ENCODE assay signal across 13 cellular contexts in the genomic region with DNA sequence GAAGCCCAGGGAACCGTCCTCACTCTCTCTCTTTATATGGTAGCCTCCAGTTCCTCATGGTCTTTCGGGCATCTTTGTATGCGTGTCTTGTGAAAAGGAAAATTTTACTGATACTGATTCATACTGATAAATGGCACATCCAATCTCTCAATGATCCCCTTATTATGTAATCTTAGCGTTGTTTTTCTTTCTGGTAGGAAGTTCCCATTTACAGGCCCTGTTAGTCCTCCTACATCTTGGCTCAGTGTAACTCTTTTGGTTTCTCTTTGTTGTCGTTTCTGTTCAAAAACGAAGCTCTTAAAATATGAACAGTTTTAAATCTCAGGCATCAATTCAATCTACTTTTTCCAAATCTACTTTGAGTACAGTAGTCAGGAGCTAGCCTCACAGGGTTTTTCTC.
A peak's percentile ranks its signal among the peaks of the same experiment; 100 is the strongest.
DNase-seq lines count a peak whose midpoint lies in the region; ATAC-seq and TF ChIP-seq lines count a peak whose summit lies in the region.
"Had no signal": no experiment of that assay in that cellular context is flagged by ENCODE, and none has a peak within 500 bp of the region (broad histone marks: within the 10 kb centered on the region; RNA-seq: fewer than 3 reads in every experiment).

No MANE protein-coding gene starts in this region.

- no peak overlapping the region for H2AFZ ChIP-seq in SK-N-SH (ENCODE audit: low read depth)

- CTCF ChIA-PET in SK-N-SH (lab: Yijun Ruan, JAX) = no interaction called here

- H3K27me3 ChIP-seq in psoas muscle (ENCODE audit: insufficient read depth in 3 of 3, low read length in 2 of 3) = no peaks in the 10 kb centered on the region
- no peaks in the 10 kb centered on the region for H3K27me3 ChIP-seq in SK-N-SH (ENCODE audit: insufficient read depth)

- H3K4me1 ChIP-seq in psoas muscle (peaks cover 68% of the 10 kb centered on the region), SK-N-SH (ENCODE audit: control insufficient read depth in 1 of 2, insufficient read depth in 2 of 2, low read depth in 1 of 2, low read length in 1 of 2) (peaks cover 0 to 5% of the 10 kb centered on the region in 2 experiments; a peak in 1 of 4 replicates)

- peaks cover 30% of the 10 kb centered on the region for H3K36me3 Mint-ChIP-seq in stimulated activated naive CD8-positive, alpha-beta T cell treated with anti-CD3 and anti-CD28 coated beads, Interleukin-15, Interleukin-2, amounts not matched to agents 100 ng/mL and 50 ng/mL, for 24 hours (ENCODE audit: low read depth)

- no peaks in the 10 kb centered on the region for H3K9me3 Mint-ChIP-seq in stimulated activated naive CD8-positive, alpha-beta T cell treated with anti-CD3 and anti-CD28 coated beads, Interleukin-15, Interleukin-2, amounts not matched to agents 100 ng/mL and 50 ng/mL, for 24 hours

- no peaks in the 10 kb centered on the region for H4K20me1 ChIP-seq in SK-N-SH (ENCODE audit: insufficient read depth)

- H3K9me3 ChIP-seq in psoas muscle (no peaks in the 10 kb centered on the region), SK-N-SH (no peaks in the 10 kb centered on the region)

- ATAC-seq in stimulated activated naive CD8-positive, alpha-beta T cell treated with anti-CD3 and anti-CD28 coated beads, Interleukin-15, Interleukin-2, amounts not matched to agents 100 U/mL and 50 U/mL, for 24 hours = no peak
- ATAC-seq in psoas muscle (no peak), GM21526 (IDR thresholded peaks at IDR 0.05; ENCODE audit: low FRiP score, unreplicated experiment) (no peak), GM18498 (IDR thresholded peaks at IDR 0.05; ENCODE audit: unreplicated experiment) (no peak)
- ATAC-seq: HepG2 had no signal

- H3F3A ChIP-seq in SK-N-SH (replicated peaks; ENCODE audit: insufficient read depth) = peaks cover 2% of the 10 kb centered on the region

- POLR2A ChIA-PET in SK-N-SH (lab: Yijun Ruan, JAX) = no interaction called here

- no peak overlapping the region for H3K4me2 ChIP-seq in SK-N-SH

- TF ChIP-seq CTCF in fibroblast of the aortic adventitia (IDR thresholded peaks at IDR 0.05; ENCODE audit: insufficient read depth, low read length) (no peak), psoas muscle (IDR thresholded peaks at IDR 0.05) (no peak), lower leg skin (IDR thresholded peaks at IDR 0.05) (no peak), SK-N-SH (IDR thresholded peaks at IDR 0.05) (no peak)

- no peak overlapping the region for H3K9ac ChIP-seq in SK-N-SH

- no peaks in the 10 kb centered on the region for H3K9me2 ChIP-seq in SK-N-SH

- DNase-seq in stimulated activated naive CD8-positive, alpha-beta T cell treated with anti-CD3 and anti-CD28 coated beads, Interleukin-15, Interleukin-2, amounts not matched to agents 100 U/mL and 50 U/mL, for 24 hours = no peak
- DNase-seq in fibroblast of the aortic adventitia (ENCODE audit: low read depth) = peak; percentile 62
- no peak for DNase-seq in psoas muscle
- no peak for DNase-seq in lower leg skin (ENCODE audit: low spot score in 2 of 2)
- no peak for DNase-seq in SK-N-SH
- DNase-seq: NCI-H1436, SHP77 treated with DMSO at 0.1 percent for 48 hours had no signal

- no peak overlapping the region for H3K4me3 Mint-ChIP-seq in stimulated activated naive CD8-positive, alpha-beta T cell treated with anti-CD3 and anti-CD28 coated beads, Interleukin-15, Interleukin-2, amounts not matched to agents 100 ng/mL and 50 ng/mL, for 24 hours
- H3K4me3 Mint-ChIP-seq: B cell had no signal

- peak overlapping the region; percentile 94 for H3K27ac ChIP-seq in psoas muscle
- no peak overlapping the region for H3K27ac ChIP-seq in SK-N-SH (ENCODE audit: low read depth in 2 of 2, low read length in 1 of 2)
- H3K27ac ChIP-seq: VCaP had no signal

- H3K36me3 ChIP-seq in psoas muscle (ENCODE audit: insufficient read depth in 1 of 2, low read depth in 1 of 2) (peaks cover 0 to 15% of the 10 kb centered on the region in 2 donors), SK-N-SH (replicated peaks in 1 of 2; ENCODE audit: control insufficient read depth in 1 of 2, insufficient read depth in 2 of 2, low read length in 1 of 2) (peaks cover 0 to 31% of the 10 kb centered on the region in 2 experiments)

- 37 to 66% (median 42%) methylated on average over 6 of the region's 6 CpGs for WGBS in psoas muscle, 3 donors
- 48 to 53% methylated on average over 6 of the region's 6 CpGs for WGBS in lower leg skin, 2 donors
- WGBS in SK-N-SH (ENCODE audit: low lambda C conversion rate) = 84% methylated on average over 6 of the region's 6 CpGs

- TF ChIP-seq RAD21 in SK-N-SH (IDR thresholded peaks at IDR 0.05; ENCODE audit: low read length) = no peak

- no peak for TF ChIP-seq EP300 in SK-N-SH (IDR thresholded peaks at IDR 0.05; ENCODE audit: borderline replicate concordance in 1 of 2, low read depth in 1 of 2, low read length in 1 of 2)

- intact Hi-C loops in psoas muscle (cut with DNase I) = no loop called here
- intact Hi-C loops in lower leg skin (cut with DNase I; ENCODE audit: low total_unique reads) = no loop called here

- no peak for TF ChIP-seq POLR2A in lower leg skin (IDR thresholded peaks at IDR 0.05)

- H3K4me3 ChIP-seq in fibroblast of the aortic adventitia (ENCODE audit: low read depth, low read length) (no peak overlapping the region), psoas muscle (peak overlapping the region; percentile 40), lower leg skin (ENCODE audit: low read depth, poor library complexity, severe bottlenecking) (no peak overlapping the region), SK-N-SH (ENCODE audit: low read depth in 2 of 2, low read length in 1 of 2) (no peak overlapping the region)

- no peaks in the 10 kb centered on the region for H3K27me3 Mint-ChIP-seq in stimulated activated naive CD8-positive, alpha-beta T cell treated with anti-CD3 and anti-CD28 coated beads, Interleukin-15, Interleukin-2, amounts not matched to agents 100 ng/mL and 50 ng/mL, for 24 hours
- H3K27me3 Mint-ChIP-seq: B cell had no signal

- no peaks in the 10 kb centered on the region for H3K79me2 ChIP-seq in SK-N-SH (ENCODE audit: insufficient read depth)

- peaks cover 12% of the 10 kb centered on the region for H3K4me1 Mint-ChIP-seq in stimulated activated naive CD8-positive, alpha-beta T cell treated with anti-CD3 and anti-CD28 coated beads, Interleukin-15, Interleukin-2, amounts not matched to agents 100 ng/mL and 50 ng/mL, for 24 hours (ENCODE audit: low read depth)
- H3K4me1 Mint-ChIP-seq: B cell had no signal

- H3K27ac Mint-ChIP-seq in stimulated activated naive CD8-positive, alpha-beta T cell treated with anti-CD3 and anti-CD28 coated beads, Interleukin-15, Interleukin-2, amounts not matched to agents 100 ng/mL and 50 ng/mL, for 24 hours = peak overlapping the region; percentile 38
- H3K27ac Mint-ChIP-seq: B cell had no signal

TF ChIP-seq in SK-N-SH, 30 proteins besides CTCF, POLR2A, EP300 and RAD21 (continues in another document):
- TF ChIP-seq CHD2 (IDR thresholded peaks at IDR 0.05; ENCODE audit: low read length, partially characterized antibody) (no peak), TEAD4 (IDR thresholded peaks at IDR 0.05; ENCODE audit: borderline replicate concordance, insufficient read depth) (no peak), MEF2A (IDR thresholded peaks at IDR 0.05; ENCODE audit: borderline replicate concordance, low read depth) (no peak), POLR2AphosphoS5 (IDR thresholded peaks at IDR 0.05; ENCODE audit: low read depth, low read length) (no peak), RXRA (IDR thresholded peaks at IDR 0.05; ENCODE audit: borderline replicate concordance, low read depth) (no peak), NRF1 (IDR thresholded peaks at IDR 0.05; ENCODE audit: low read depth, low read length) (no peak), JUND (IDR thresholded peaks at IDR 0.05) (no peak), GABPA (IDR thresholded peaks at IDR 0.05; ENCODE audit: low read depth) (no peak), FOXM1 (IDR thresholded peaks at IDR 0.05; ENCODE audit: low read depth) (no peak), NFIC (IDR thresholded peaks at IDR 0.05; ENCODE audit: borderline replicate concordance) (no peak), TCF12 (IDR thresholded peaks at IDR 0.05) (no peak)
- TF ChIP-seq, protein P1, sequence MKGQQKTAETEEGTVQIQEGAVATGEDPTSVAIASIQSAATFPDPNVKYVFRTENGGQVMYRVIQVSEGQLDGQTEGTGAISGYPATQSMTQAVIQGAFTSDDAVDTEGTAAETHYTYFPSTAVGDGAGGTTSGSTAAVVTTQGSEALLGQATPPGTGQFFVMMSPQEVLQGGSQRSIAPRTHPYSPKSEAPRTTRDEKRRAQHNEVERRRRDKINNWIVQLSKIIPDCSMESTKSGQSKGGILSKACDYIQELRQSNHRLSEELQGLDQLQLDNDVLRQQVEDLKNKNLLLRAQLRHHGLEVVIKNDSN (IDR thresholded peaks at IDR 0.05; ENCODE audit: borderline replicate concordance, low read depth) = no peak
- TF ChIP-seq, protein P2, sequence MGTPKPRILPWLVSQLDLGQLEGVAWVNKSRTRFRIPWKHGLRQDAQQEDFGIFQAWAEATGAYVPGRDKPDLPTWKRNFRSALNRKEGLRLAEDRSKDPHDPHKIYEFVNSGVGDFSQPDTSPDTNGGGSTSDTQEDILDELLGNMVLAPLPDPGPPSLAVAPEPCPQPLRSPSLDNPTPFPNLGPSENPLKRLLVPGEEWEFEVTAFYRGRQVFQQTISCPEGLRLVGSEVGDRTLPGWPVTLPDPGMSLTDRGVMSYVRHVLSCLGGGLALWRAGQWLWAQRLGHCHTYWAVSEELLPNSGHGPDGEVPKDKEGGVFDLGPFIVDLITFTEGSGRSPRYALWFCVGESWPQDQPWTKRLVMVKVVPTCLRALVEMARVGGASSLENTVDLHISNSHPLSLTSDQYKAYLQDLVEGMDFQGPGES (IDR thresholded peaks at IDR 0.05; ENCODE audit: low read depth, low read length) = no peak
- TF ChIP-seq, protein P3, sequence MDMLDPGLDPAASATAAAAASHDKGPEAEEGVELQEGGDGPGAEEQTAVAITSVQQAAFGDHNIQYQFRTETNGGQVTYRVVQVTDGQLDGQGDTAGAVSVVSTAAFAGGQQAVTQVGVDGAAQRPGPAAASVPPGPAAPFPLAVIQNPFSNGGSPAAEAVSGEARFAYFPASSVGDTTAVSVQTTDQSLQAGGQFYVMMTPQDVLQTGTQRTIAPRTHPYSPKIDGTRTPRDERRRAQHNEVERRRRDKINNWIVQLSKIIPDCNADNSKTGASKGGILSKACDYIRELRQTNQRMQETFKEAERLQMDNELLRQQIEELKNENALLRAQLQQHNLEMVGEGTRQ (IDR thresholded peaks at IDR 0.05; ENCODE audit: borderline replicate concordance, low read depth, low read length) = no peak
